Comparison of ENCODE assay signal across 8 cellular contexts in the genomic region with DNA sequence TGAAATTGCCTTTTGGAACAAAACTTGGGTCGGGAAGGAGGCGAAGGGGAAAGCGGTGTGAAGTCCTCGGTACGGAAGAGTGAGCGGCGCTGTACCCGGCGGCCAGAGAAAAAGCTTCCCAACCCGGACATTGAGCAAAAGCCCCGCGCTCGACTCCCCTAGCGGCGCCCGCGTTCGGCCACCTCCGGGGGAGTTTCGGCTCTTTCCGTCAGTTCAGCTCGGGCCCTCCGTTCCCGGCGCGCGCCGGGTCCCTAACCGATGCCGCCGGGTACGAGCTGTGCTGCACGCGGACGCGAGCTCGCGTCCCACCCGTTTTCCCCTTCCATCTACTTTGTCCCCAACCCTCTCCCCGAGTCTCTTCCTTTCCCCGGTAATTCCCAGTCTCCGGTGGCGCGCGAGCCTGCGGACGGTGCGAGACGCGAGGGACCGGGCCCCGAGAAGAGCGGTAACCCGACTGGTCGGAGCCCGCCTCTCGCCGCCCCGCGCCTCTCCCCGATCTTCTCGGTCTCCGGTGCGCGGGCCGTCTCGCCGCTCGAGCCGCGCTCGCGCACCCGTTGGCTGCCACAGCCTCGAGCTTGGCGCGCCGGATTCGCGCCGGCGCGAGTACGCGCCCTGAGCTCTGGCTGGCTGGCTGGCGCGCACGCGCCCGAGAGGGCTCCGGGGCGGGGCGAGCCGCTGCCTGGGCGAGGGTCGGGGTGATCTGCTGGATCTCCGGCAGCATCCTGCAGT. TPM values are rescaled to one million over a fixed set of nuclear protein-coding genes. Genes with fewer than 3 reads are reported as not detected.
DNase-seq lines count a peak whose midpoint lies in the region; ATAC-seq and TF ChIP-seq lines count a peak whose summit lies in the region.

No MANE protein-coding gene starts in this region.

- H3K4me2 ChIP-seq in DND-41 (ENCODE audit: insufficient read depth, low read length) (peak overlapping the region; percentile 86), GM23338 (peak overlapping the region; percentile 85), neural cell (ENCODE audit: low read length) (peak overlapping the region; percentile 61)

- no peaks in the 10 kb centered on the region for H3K9me3 Mint-ChIP-seq in GM23338
- H3K9me3 Mint-ChIP-seq in stimulated activated naive CD8-positive, alpha-beta T cell treated with anti-CD3 and anti-CD28 coated beads, Interleukin-15, Interleukin-2, amounts not matched to agents 100 ng/mL and 50 ng/mL, for 24 hours: no peaks in the 10 kb centered on the region

- H3K4me1 ChIP-seq in DND-41 (ENCODE audit: insufficient read depth, low read length) (peaks cover 35% of the 10 kb centered on the region), GM23338 (ENCODE audit: insufficient read depth) (peaks cover 16% of the 10 kb centered on the region)

- no peak for TF ChIP-seq EP300 in neural cell (conservative IDR thresholded peaks at IDR 0.05; ENCODE audit: poor library complexity, severe bottlenecking)

- TF ChIP-seq RAD21 in neural cell (conservative IDR thresholded peaks at IDR 0.05): no peak

- TF ChIP-seq CTCF in DND-41 (IDR thresholded peaks at IDR 0.05; ENCODE audit: borderline replicate concordance, extremely low read depth, low read length, poor library complexity, severe bottlenecking) (peak; percentile 31), GM23338 (conservative IDR thresholded peaks at IDR 0.05; ENCODE audit: low read depth in 2 of 2) (no peak), LNCaP clone FGC (IDR thresholded peaks at IDR 0.05; ENCODE audit: control insufficient read depth, extremely low read depth, insufficient read depth) (peak; percentile 0; the same call in 1 of the 2 replicates), RWPE1 (conservative IDR thresholded peaks at IDR 0.05; ENCODE audit: low read depth) (peak; percentile 12; the same call in 1 of the 2 replicates), fibroblast of the aortic adventitia (IDR thresholded peaks at IDR 0.05; ENCODE audit: insufficient read depth, low read length) (peak; percentile 26), neural cell (IDR thresholded peaks at IDR 0.05; ENCODE audit: poor library complexity, severe bottlenecking) (peak; percentile 56)

- peaks cover 9% of the 10 kb centered on the region for H3F3A ChIP-seq in GM23338 (replicated peaks; ENCODE audit: low read depth)
- H3F3A ChIP-seq in neural cell (ENCODE audit: insufficient read depth, low read length, poor library complexity, severe bottlenecking): no peaks in the 10 kb centered on the region

- CTCF ChIA-PET in RWPE1 (lab: Yijun Ruan, JAX): interaction anchor here (0.7 to 1.6 kb wide), 4 partner anchors 8 to 147 kb away, joined by 3 to 6 read pairs (median 5); no protein-coding TSS in a partner anchor

- H3K4me1 Mint-ChIP-seq in GM23338: peaks cover 28% of the 10 kb centered on the region
- H3K4me1 Mint-ChIP-seq in stimulated activated naive CD8-positive, alpha-beta T cell treated with anti-CD3 and anti-CD28 coated beads, Interleukin-15, Interleukin-2, amounts not matched to agents 100 ng/mL and 50 ng/mL, for 24 hours (ENCODE audit: low read depth): peaks cover 38% of the 10 kb centered on the region

- H3K9me2 ChIP-seq in GM23338 (ENCODE audit: insufficient read depth): no peaks in the 10 kb centered on the region
- H3K9me2 ChIP-seq in neural cell (ENCODE audit: insufficient read depth, low read length): no peaks in the 10 kb centered on the region

- H3K9ac ChIP-seq in DND-41 (ENCODE audit: low read depth, low read length): peak overlapping the region; percentile 96
- peak overlapping the region; percentile 94 for H3K9ac ChIP-seq in neural cell (ENCODE audit: low read length)

- H3K36me3 ChIP-seq in DND-41 (ENCODE audit: insufficient read depth, low read length) (no peaks in the 10 kb centered on the region; the same call in none of the 2 replicates), GM23338 (ENCODE audit: insufficient read depth) (no peaks in the 10 kb centered on the region), neural cell (ENCODE audit: insufficient read depth, low read length) (no peaks in the 10 kb centered on the region)

- peak; percentile 96 for DNase-seq in DND-41
- peak; percentile 95 for DNase-seq in GM23338 (ENCODE audit: low spot score)
- peak; percentile 67 for DNase-seq in LNCaP clone FGC (ENCODE audit: low read depth)
- DNase-seq in RWPE1 (ENCODE audit: low spot score): peak; percentile 94
- DNase-seq in activated T-helper 9 cell treated with anti-CD3 and anti-CD28 coated beads, Interleukin-2, amount 50 U/mL, for 16 hours (ENCODE audit: low read depth): peak; percentile 76
- peak; percentile 90 for DNase-seq in fibroblast of the aortic adventitia (ENCODE audit: low read depth)

- H2AFZ ChIP-seq in DND-41 (ENCODE audit: low read depth, low read length) (peak overlapping the region; percentile 88), GM23338 (peak overlapping the region; percentile 95), neural cell (ENCODE audit: low read depth, low read length) (peak overlapping the region; percentile 80)

- peak overlapping the region; percentile 98 for H3K27ac Mint-ChIP-seq in GM23338
- peak overlapping the region; percentile 95 for H3K27ac Mint-ChIP-seq in stimulated activated naive CD8-positive, alpha-beta T cell treated with anti-CD3 and anti-CD28 coated beads, Interleukin-15, Interleukin-2, amounts not matched to agents 100 ng/mL and 50 ng/mL, for 24 hours

- peaks cover 6% of the 10 kb centered on the region; the same call in 1 of the 3 replicates for H3K36me3 Mint-ChIP-seq in GM23338 (ENCODE audit: low read depth)
- no peaks in the 10 kb centered on the region for H3K36me3 Mint-ChIP-seq in stimulated activated naive CD8-positive, alpha-beta T cell treated with anti-CD3 and anti-CD28 coated beads, Interleukin-15, Interleukin-2, amounts not matched to agents 100 ng/mL and 50 ng/mL, for 24 hours (ENCODE audit: low read depth)

- H4K20me1 ChIP-seq in DND-41 (ENCODE audit: insufficient read depth, low read length) (no peaks in the 10 kb centered on the region; the same call in 1 of the 2 replicates), GM23338 (replicated peaks; ENCODE audit: insufficient read depth) (peaks cover 4% of the 10 kb centered on the region), neural cell (ENCODE audit: insufficient read depth) (no peaks in the 10 kb centered on the region)

- H3K79me2 ChIP-seq in DND-41 (ENCODE audit: insufficient read depth, low read length): peaks cover 56% of the 10 kb centered on the region
- peaks cover 40% of the 10 kb centered on the region for H3K79me2 ChIP-seq in GM23338 (replicated peaks; ENCODE audit: insufficient read depth)
- H3K79me2 ChIP-seq in neural cell (replicated peaks; ENCODE audit: insufficient read depth, low read length): peaks cover 40% of the 10 kb centered on the region

- POLR2A ChIA-PET in RWPE1 (lab: Yijun Ruan, JAX; ENCODE audit: low non-redundant PET): interaction anchor here (0.6 to 1.1 kb wide), 11 partner anchors 8 to 1155 kb away, joined by 3 to 9 read pairs (median 3); no protein-coding TSS in a partner anchor

- H3K4me3 Mint-ChIP-seq in GM23338: peak overlapping the region; percentile 88
- H3K4me3 Mint-ChIP-seq in stimulated activated naive CD8-positive, alpha-beta T cell treated with anti-CD3 and anti-CD28 coated beads, Interleukin-15, Interleukin-2, amounts not matched to agents 100 ng/mL and 50 ng/mL, for 24 hours: peak overlapping the region; percentile 83

- no peaks in the 10 kb centered on the region for H3K9me3 ChIP-seq in DND-41 (ENCODE audit: insufficient read depth, low read length, severe bottlenecking)
- no peaks in the 10 kb centered on the region for H3K9me3 ChIP-seq in neural cell (ENCODE audit: low read length)

- H3K27me3 Mint-ChIP-seq in GM23338 (ENCODE audit: insufficient read depth, low read depth, poor library complexity): peaks cover 16% of the 10 kb centered on the region
- no peaks in the 10 kb centered on the region for H3K27me3 Mint-ChIP-seq in stimulated activated naive CD8-positive, alpha-beta T cell treated with anti-CD3 and anti-CD28 coated beads, Interleukin-15, Interleukin-2, amounts not matched to agents 100 ng/mL and 50 ng/mL, for 24 hours

- H3K27ac ChIP-seq in DND-41 (ENCODE audit: low read length) (peak overlapping the region; percentile 96), GM23338 (ENCODE audit: low read depth) (peak overlapping the region; percentile 92), RWPE1 (peak overlapping the region; percentile 98), neural cell (ENCODE audit: low read length) (peak overlapping the region; percentile 93)

- ATAC-seq in DND-41 (ENCODE audit: insufficient read depth, low read depth) (peak; percentile 83), GM23338 (peak; percentile 87)

- H3K4me3 ChIP-seq in DND-41 (ENCODE audit: low read depth in 1 of 2, low read length in 2 of 2) (peak overlapping the region; percentile 37 to 73; a peak in 3 of 4 replicates), GM23338 (peak overlapping the region; percentile 87), LNCaP clone FGC (ENCODE audit: low read depth, low read length) (peak overlapping the region; percentile 84), fibroblast of the aortic adventitia (ENCODE audit: low read depth, low read length) (peak overlapping the region; percentile 76), neural cell (ENCODE audit: low read length) (peak overlapping the region; percentile 94)

- no peaks in the 10 kb centered on the region for H3K27me3 ChIP-seq in DND-41 (ENCODE audit: insufficient read depth, low read length, poor library complexity)
- peaks cover 19% of the 10 kb centered on the region for H3K27me3 ChIP-seq in GM23338 (ENCODE audit: insufficient read depth)
- H3K27me3 ChIP-seq in neural cell (ENCODE audit: insufficient read depth, low read depth, low read length): no peaks in the 10 kb centered on the region

RNA-seq across cellular contexts. Expression of gene SPATS2, which starts 0.4 kb away (rescaled TPM):
- total RNA-seq in GM23338 (2014; rRNA removed; shearing (Covaris generic)): 20.6 and 28.1 TPM in 2 replicates
- polyA plus RNA-seq in GM23338 (2016; fragmentation: Nextera tagmentation; extraction: Ambion mirVana): 54.0 and 61.0 TPM in 2 replicates
- total RNA-seq in fibroblast of the aortic adventitia (ENCODE audit: low replicate concordance): 25.1 and 34.1 TPM in 2 replicates
- 55.4 and 58.4 TPM in 2 replicates for polyA plus RNA-seq in neural cell
- 68.4 and 85.8 TPM in 2 replicates for polyA minus RNA-seq in neural cell

RNA-seq across cellular contexts. Expression of gene DNAJC22, which starts 20.1 kb away (rescaled TPM):
- 0.10 TPM in 1 of 2 replicates, not detected in the other for total RNA-seq in GM23338 (2014; rRNA removed; shearing (Covaris generic))
- polyA plus RNA-seq in GM23338 (2016; fragmentation: Nextera tagmentation; extraction: Ambion mirVana) (not detected in 2 replicates), neural cell (0.54 and 1.1 TPM in 2 replicates)
- total RNA-seq in fibroblast of the aortic adventitia (ENCODE audit: low replicate concordance): 1.6 and 2.5 TPM in 2 replicates
- 0.46 and 0.49 TPM in 2 replicates for polyA minus RNA-seq in neural cell

RNA-seq across cellular contexts. Expression of gene C1QL4, which starts 29.8 kb away (rescaled TPM):
- total RNA-seq in GM23338 (2014; rRNA removed; shearing (Covaris generic)): 0.12 TPM in 1 of 2 replicates, not detected in the other
- polyA plus RNA-seq in GM23338 (2016; fragmentation: Nextera tagmentation; extraction: Ambion mirVana): not detected in 2 replicates
- total RNA-seq in fibroblast of the aortic adventitia (ENCODE audit: low replicate concordance): 0.18 TPM in 1 of 2 replicates, not detected in the other
- polyA plus RNA-seq in neural cell: 13.7 and 15.4 TPM in 2 replicates
- 7.4 and 8.0 TPM in 2 replicates for polyA minus RNA-seq in neural cell

RNA-seq across cellular contexts. Expression of gene TROAP, which starts 43.8 kb away (rescaled TPM):
- 27.6 and 46.4 TPM in 2 replicates for total RNA-seq in GM23338 (2014; rRNA removed; shearing (Covaris generic))
- polyA plus RNA-seq in GM23338 (2016; fragmentation: Nextera tagmentation; extraction: Ambion mirVana): 44.7 and 47.5 TPM in 2 replicates
- total RNA-seq in fibroblast of the aortic adventitia (ENCODE audit: low replicate concordance): 4.0 and 11.3 TPM in 2 replicates
- 0.26 and 1.3 TPM in 2 replicates for polyA plus RNA-seq in neural cell
- polyA minus RNA-seq in neural cell: 1.9 TPM in 1 of 2 replicates, not detected in the other

Comparison
In these comparisons a context has a peak if more than half of its experiments do, and no peak if none do; other contexts are left out.
1. Peak in every context shown above with its lines: DNase-seq, ATAC-seq, H3K4me3 ChIP-seq and H3K27ac ChIP-seq.
2. CTCF ChIP-seq: peak in DND-41 (single experiment), LNCaP clone FGC (single experiment), RWPE1 (single experiment), fibroblast of the aortic adventitia (single experiment) and neural cell (single experiment); none in GM23338 (0 of 2).